1 cellular context compared by ENCODE assay signal in genomic region chr16:3457434-3458252, GRCh38.
TF ChIP-seq lines count a peak whose summit lies in the region.

No MANE protein-coding gene starts in this region.

TF ChIP-seq in GM23338, 12 proteins besides CTCF, POLR2A, EP300 and RAD21 (continued from another document):
- TF ChIP-seq ZNF462 (CRISPR knock-in tag; IDR thresholded peaks at IDR 0.05) (no peak), JUNB (IDR thresholded peaks at IDR 0.05; ENCODE audit: unreplicated experiment) (no peak), POLR2AphosphoS5 (IDR thresholded peaks at IDR 0.05; ENCODE audit: low read depth) (peak; percentile 70), ETS1 (IDR thresholded peaks at IDR 0.05) (no peak; the same call in 1 of the 2 replicates), STAT1 (IDR thresholded peaks at IDR 0.05; ENCODE audit: unreplicated experiment) (no peak)
